ENCODE assay signal across 11 cellular contexts in the genomic region with DNA sequence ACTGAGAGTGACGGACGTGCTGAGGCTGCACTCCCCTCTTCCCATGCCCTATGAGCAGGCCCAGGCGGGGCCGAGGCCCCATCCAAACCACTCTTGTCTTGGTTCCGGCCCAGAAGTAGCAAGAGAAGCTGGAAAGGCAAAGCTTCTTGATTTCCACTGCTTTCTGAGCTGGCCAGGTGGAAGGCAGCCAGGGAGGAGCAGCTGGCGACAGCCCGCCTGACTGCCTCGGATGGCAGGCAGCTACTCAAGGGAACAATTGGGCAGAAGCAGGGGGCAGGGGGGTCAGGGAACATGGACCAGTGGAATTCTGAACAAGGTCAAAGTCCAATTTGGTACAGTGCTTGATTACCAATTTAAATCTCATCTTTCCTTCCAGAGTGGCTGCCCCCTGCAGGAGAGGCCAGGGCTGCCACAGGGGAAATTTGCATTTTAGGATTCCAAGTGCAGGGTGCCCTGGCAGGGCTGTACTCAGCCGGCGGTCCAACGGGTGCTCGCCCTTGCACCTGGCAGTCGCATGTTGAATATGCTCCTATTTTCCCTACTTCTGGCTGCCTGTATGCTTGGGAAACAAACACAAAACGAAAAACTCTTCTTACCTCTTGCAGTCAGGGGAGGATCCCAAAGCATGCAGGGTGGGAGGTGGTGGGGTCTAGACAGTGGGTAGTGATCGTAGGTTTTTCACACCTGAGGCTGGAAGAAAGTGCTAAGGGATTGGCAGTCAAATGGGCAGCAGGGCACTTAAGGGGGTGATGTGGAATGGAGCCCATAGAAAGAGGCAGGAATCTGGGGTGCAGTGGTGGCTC.
A peak's percentile ranks its signal among the peaks of the same experiment; 100 is the strongest.
DNase-seq lines count a peak whose midpoint lies in the region; ATAC-seq and TF ChIP-seq lines count a peak whose summit lies in the region.
"Had no signal": no experiment of that assay in that cellular context is flagged by ENCODE, and none has a peak within 500 bp of the region (broad histone marks: within the 10 kb centered on the region; RNA-seq: fewer than 3 reads in every experiment).

No MANE protein-coding gene starts in this region.

- TF ChIP-seq CTCF in right lobe of liver (IDR thresholded peaks at IDR 0.05) (peak; percentile 37 to 62 (median 60)), type B pancreatic cell (conservative IDR thresholded peaks at IDR 0.05) (peak; percentile 69)

- no peak overlapping the region for H3K4me3 Mint-ChIP-seq in type B pancreatic cell
- no peak overlapping the region for H3K4me3 Mint-ChIP-seq in stimulated activated naive CD8-positive, alpha-beta T cell treated with anti-CD3 and anti-CD28 coated beads, Interleukin-15, amount 100 ng/mL, for 72 hours
- H3K4me3 Mint-ChIP-seq in activated T-cell treated with anti-CD3 and anti-CD28 coated beads, Interleukin-2, amount 50 U/mL, for 4 hours, result no peak overlapping the region
- H3K4me3 Mint-ChIP-seq: activated naive CD8-positive, alpha-beta T cell treated with anti-CD3 and anti-CD28 coated beads, Interleukin-2, amount 50 U/mL, for 24 hours had no signal

- WGBS in right lobe of liver (ENCODE audit: insufficient coverage, low coverage, low lambda C conversion rate, missing lambda C conversion rate), result 35% methylated on average over 11 of the region's 15 CpGs

- no peaks in the 10 kb centered on the region for H3K27me3 ChIP-seq in right lobe of liver

- H3K27ac Mint-ChIP-seq in type B pancreatic cell, result no peak overlapping the region
- H3K27ac Mint-ChIP-seq in stimulated activated naive CD8-positive, alpha-beta T cell treated with anti-CD3 and anti-CD28 coated beads, Interleukin-15, amount 100 ng/mL, for 72 hours, result peak overlapping the region in 1 of 2 donors; percentile 7
- H3K27ac Mint-ChIP-seq: activated naive CD8-positive, alpha-beta T cell treated with anti-CD3 and anti-CD28 coated beads, Interleukin-2, amount 50 U/mL, for 24 hours had no signal

- DNase-seq in NCI-H2171 treated with DMSO at 0.1 percent for 48 hours (lab: John Stamatoyannopoulos, UW) (peak; percentile 54), NCI-H2171 (lab: John Stamatoyannopoulos, UW) (no peak), cerebellum (ENCODE audit: low spot score) (peak; percentile 72), right lobe of liver (peak; percentile 52 to 89 (median 88)), type B pancreatic cell (ENCODE audit: extremely low spot score, unreplicated experiment) (no peak)
- no peak for DNase-seq in stimulated activated naive CD8-positive, alpha-beta T cell treated with anti-CD3 and anti-CD28 coated beads, Interleukin-15, amount 100 ng/mL, for 72 hours
- no peak for DNase-seq in activated T-cell treated with anti-CD3 and anti-CD28 coated beads, Interleukin-2, amount 50 U/mL, for 4 hours
- DNase-seq in NK-92 treated with Interleukin-12 subunit alpha and Interleukin-12 subunit beta, amount 100 ng/mL, for 24 hours (lab: John Stamatoyannopoulos, UW), result no peak
- DNase-seq: activated naive CD8-positive, alpha-beta T cell treated with anti-CD3 and anti-CD28 coated beads, Interleukin-2, amount 50 U/mL, for 24 hours; NCI-H2107 had no signal

- no peak overlapping the region for H3K4me3 ChIP-seq in right lobe of liver

- H3K27ac ChIP-seq in right lobe of liver, result peak overlapping the region in 2 of 3 donors; percentile 83
- H3K27ac ChIP-seq: VCaP had no signal

- intact Hi-C loops in right lobe of liver (cut with DNase I), result loop anchor here (10.0 kb wide), 2 partner anchors 54 to 64 kb away; a partner anchor contains a TSS

- H3K9me3 Mint-ChIP-seq in type B pancreatic cell, result peaks cover 6% of the 10 kb centered on the region
- H3K9me3 Mint-ChIP-seq in stimulated activated naive CD8-positive, alpha-beta T cell treated with anti-CD3 and anti-CD28 coated beads, Interleukin-15, amount 100 ng/mL, for 72 hours, result no peaks in the 10 kb centered on the region
- no peaks in the 10 kb centered on the region for H3K9me3 Mint-ChIP-seq in activated T-cell treated with anti-CD3 and anti-CD28 coated beads, Interleukin-2, amount 50 U/mL, for 4 hours
- H3K9me3 Mint-ChIP-seq: activated naive CD8-positive, alpha-beta T cell treated with anti-CD3 and anti-CD28 coated beads, Interleukin-2, amount 50 U/mL, for 24 hours had no signal

- H3K36me3 ChIP-seq in right lobe of liver, result no peaks in the 10 kb centered on the region

- H3K27me3 Mint-ChIP-seq in type B pancreatic cell, result peaks cover 14% of the 10 kb centered on the region
- H3K27me3 Mint-ChIP-seq in stimulated activated naive CD8-positive, alpha-beta T cell treated with anti-CD3 and anti-CD28 coated beads, Interleukin-15, amount 100 ng/mL, for 72 hours, result peaks cover 6% of the 10 kb centered on the region
- peaks cover 6% of the 10 kb centered on the region for H3K27me3 Mint-ChIP-seq in activated T-cell treated with anti-CD3 and anti-CD28 coated beads, Interleukin-2, amount 50 U/mL, for 4 hours (ENCODE audit: low read depth)

- ATAC-seq in right lobe of liver, result peak; percentile 38 to 72 (median 66)
- no peak for ATAC-seq in stimulated activated naive CD8-positive, alpha-beta T cell treated with anti-CD3 and anti-CD28 coated beads, Interleukin-15, amount 100 ng/mL, for 72 hours
- ATAC-seq in activated T-cell treated with anti-CD3 and anti-CD28 coated beads, Interleukin-2, amount 50 U/mL, for 4 hours, result no peak
- ATAC-seq: activated naive CD8-positive, alpha-beta T cell treated with anti-CD3 and anti-CD28 coated beads, Interleukin-2, amount 50 U/mL, for 24 hours had no signal

- H3K4me1 ChIP-seq in right lobe of liver, result peaks cover 0 to 68% (median 31%) of the 10 kb centered on the region in 4 donors

- peaks cover 14% of the 10 kb centered on the region for H3K4me1 Mint-ChIP-seq in type B pancreatic cell (ENCODE audit: unreplicated experiment)
- no peaks in the 10 kb centered on the region for H3K4me1 Mint-ChIP-seq in stimulated activated naive CD8-positive, alpha-beta T cell treated with anti-CD3 and anti-CD28 coated beads, Interleukin-15, amount 100 ng/mL, for 72 hours
- no peaks in the 10 kb centered on the region for H3K4me1 Mint-ChIP-seq in activated T-cell treated with anti-CD3 and anti-CD28 coated beads, Interleukin-2, amount 50 U/mL, for 4 hours (ENCODE audit: low read depth)
- H3K4me1 Mint-ChIP-seq: activated naive CD8-positive, alpha-beta T cell treated with anti-CD3 and anti-CD28 coated beads, Interleukin-2, amount 50 U/mL, for 24 hours had no signal

- H3K9me3 ChIP-seq in right lobe of liver, result no peaks in the 10 kb centered on the region

- no peaks in the 10 kb centered on the region for H3K36me3 Mint-ChIP-seq in type B pancreatic cell
- H3K36me3 Mint-ChIP-seq in activated T-cell treated with anti-CD3 and anti-CD28 coated beads, Interleukin-2, amount 50 U/mL, for 4 hours (ENCODE audit: insufficient read depth), result no peaks in the 10 kb centered on the region

- TF ChIP-seq POLR2A in right lobe of liver (IDR thresholded peaks at IDR 0.05), result no peak

Comparison
In these comparisons a context has a peak if more than half of its experiments do, and no peak if none do; other contexts are left out.
1. DNase-seq: peak in NCI-H2171 treated with DMSO at 0.1 percent for 48 hours (single experiment), cerebellum (single experiment) and right lobe of liver (3 of 3); none in NCI-H2171 (single experiment), type B pancreatic cell (single experiment), stimulated activated naive CD8-positive, alpha-beta T cell treated with anti-CD3 and anti-CD28 coated beads, Interleukin-15, amount 100 ng/mL, for 72 hours (0 of 2), activated T-cell treated with anti-CD3 and anti-CD28 coated beads, Interleukin-2, amount 50 U/mL, for 4 hours (single experiment) and NK-92 treated with Interleukin-12 subunit alpha and Interleukin-12 subunit beta, amount 100 ng/mL, for 24 hours (single experiment).
2. ATAC-seq: peak in right lobe of liver (4 of 4); none in stimulated activated naive CD8-positive, alpha-beta T cell treated with anti-CD3 and anti-CD28 coated beads, Interleukin-15, amount 100 ng/mL, for 72 hours (single experiment) and activated T-cell treated with anti-CD3 and anti-CD28 coated beads, Interleukin-2, amount 50 U/mL, for 4 hours (0 of 2).